ENCODE assay signal across 6 cellular contexts in the genomic region with DNA sequence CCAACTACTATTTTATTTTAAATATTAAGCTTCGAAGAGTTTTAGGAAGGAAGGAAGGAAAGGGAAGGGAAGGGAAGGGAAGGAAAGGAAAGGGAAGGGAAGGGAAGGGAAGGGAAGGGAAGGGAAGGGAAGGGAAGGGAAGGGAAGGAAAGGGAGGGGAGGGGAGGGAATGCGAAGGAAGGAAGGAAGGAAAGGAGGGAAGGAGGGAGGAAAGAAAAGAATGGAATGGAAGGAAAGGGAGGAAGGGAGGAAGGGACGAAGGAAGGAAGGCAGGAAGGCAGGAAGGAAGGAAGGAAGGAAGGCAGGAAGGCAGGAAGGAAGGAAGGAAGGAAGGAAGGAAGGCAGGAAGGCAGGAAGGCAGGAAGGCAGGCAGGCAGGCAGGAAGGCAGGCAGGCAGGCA. TPM values are rescaled to one million over a fixed set of nuclear protein-coding genes. Genes with fewer than 3 reads are reported as not detected.
"Had no signal": no experiment of that assay in that cellular context is flagged by ENCODE, and none has a peak within 500 bp of the region (broad histone marks: within the 10 kb centered on the region; RNA-seq: fewer than 3 reads in every experiment).

No MANE protein-coding gene starts in this region.

RNA-seq across cellular contexts. Expression of a gene that starts 29.7 kb away (rescaled TPM):
- total RNA-seq: hepatocyte, kidney epithelial cell, lung microvascular endothelial cell, mesothelial cell of epicardium had no signal
- polyA plus RNA-seq: hepatocyte, immature natural killer cell, mammary epithelial cell had no signal
